In the genomic region with DNA sequence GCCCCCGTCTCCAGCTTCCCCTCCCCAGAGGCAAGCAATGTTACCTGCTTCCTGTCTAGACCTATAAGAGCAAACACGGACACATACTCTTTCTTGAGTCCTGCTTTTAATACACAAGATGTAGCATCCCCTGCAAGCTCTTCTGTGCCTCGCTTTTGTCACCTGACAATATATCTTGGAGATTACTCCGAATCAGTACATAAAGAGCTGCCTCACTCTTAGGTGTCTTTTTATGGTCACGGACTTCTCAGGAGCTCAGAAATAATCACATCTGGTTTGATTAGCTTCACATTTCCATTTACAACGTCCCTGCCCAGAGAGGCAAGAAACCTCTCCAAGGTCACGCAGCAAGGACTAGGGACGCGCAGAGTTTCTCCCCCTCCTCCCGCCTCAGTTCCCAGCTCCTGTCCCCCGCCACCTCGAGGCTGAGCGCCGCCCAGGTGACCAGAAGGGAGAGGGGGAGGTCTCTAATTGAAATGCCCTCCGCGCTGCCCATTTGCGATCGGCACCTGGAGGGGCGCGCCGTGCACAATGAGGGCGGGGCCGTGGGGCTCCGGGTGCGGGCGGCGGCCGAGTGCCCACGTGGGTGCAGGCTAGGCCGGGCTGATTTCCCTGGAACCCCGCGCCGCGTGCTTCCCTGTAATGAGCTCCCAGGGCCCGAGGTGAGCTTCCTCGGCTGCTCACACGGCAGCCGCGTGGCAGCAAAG, we compare ENCODE assay signal across 11 cellular contexts. TPM values are rescaled to one million over a fixed set of nuclear protein-coding genes. Genes with fewer than 3 reads are reported as not detected.
DNase-seq lines count a peak whose midpoint lies in the region; ATAC-seq and TF ChIP-seq lines count a peak whose summit lies in the region.
"Had no signal": no experiment of that assay in that cellular context is flagged by ENCODE, and none has a peak within 500 bp of the region (broad histone marks: within the 10 kb centered on the region; RNA-seq: fewer than 3 reads in every experiment).

No MANE protein-coding gene starts in this region.

- peaks cover 38% of the 10 kb centered on the region for H3K27me3 Mint-ChIP-seq in activated CD8-positive, alpha-beta T cell treated with anti-CD3 and anti-CD28 coated beads, Interleukin-2, amount 10 ng/mL, durations not matched to agents 7 days and 5 days (ENCODE audit: low read depth)

- H3K9me3 Mint-ChIP-seq in activated CD8-positive, alpha-beta T cell treated with anti-CD3 and anti-CD28 coated beads, Interleukin-2, amount 10 ng/mL, durations not matched to agents 7 days and 5 days (ENCODE audit: insufficient read depth), result no peaks in the 10 kb centered on the region
- H3K9me3 Mint-ChIP-seq: T-helper 1 cell treated with Interleukin-12 subunit alpha and Interleukin-12 subunit beta and Interleukin-4 antibody, amounts not matched to agents 30 μg/mL and 1 μg/mL, for 36 hours had no signal

- TF ChIP-seq CTCF in right atrium auricular region (IDR thresholded peaks at IDR 0.05), result no peak
- TF ChIP-seq CTCF in thyroid gland (IDR thresholded peaks at IDR 0.05), result no peak

- H3K27ac Mint-ChIP-seq in activated CD8-positive, alpha-beta T cell treated with anti-CD3 and anti-CD28 coated beads, Interleukin-2, amount 10 ng/mL, durations not matched to agents 7 days and 5 days, result no peak overlapping the region
- H3K27ac Mint-ChIP-seq: T-helper 1 cell treated with Interleukin-12 subunit alpha and Interleukin-12 subunit beta and Interleukin-4 antibody, amounts not matched to agents 30 μg/mL and 1 μg/mL, for 36 hours had no signal

- 11 to 13% methylated on average over 18 to 32 of the region's 39 CpGs for WGBS in thyroid gland, 2 donors

- H3K27ac ChIP-seq in right atrium auricular region (no peak overlapping the region), thyroid gland (no peak overlapping the region)

- DNase-seq in left ventricle myocardium superior (no peak), right atrium auricular region (ENCODE audit: low spot score) (no peak), left lobe of liver (ENCODE audit: low spot score) (no peak), thyroid gland (peak; percentile 6 to 12)
- no peak for DNase-seq in activated CD8-positive, alpha-beta T cell treated with anti-CD3 and anti-CD28 coated beads, Interleukin-2, amount 10 ng/mL, durations not matched to agents 7 days and 5 days
- DNase-seq: NCI-H446 treated with DMSO at 0.1 percent for 48 hours; stimulated activated naive CD4-positive, alpha-beta T cell had no signal

- ATAC-seq in left ventricle myocardium superior, result peak; percentile 41
- peak; percentile 52 for ATAC-seq in activated CD8-positive, alpha-beta T cell treated with anti-CD3 and anti-CD28 coated beads, Interleukin-2, amount 10 ng/mL, durations not matched to agents 7 days and 5 days
- ATAC-seq in left lobe of liver, result peak; percentile 66
- ATAC-seq in HG02678 (IDR thresholded peaks at IDR 0.05; ENCODE audit: unreplicated experiment), result no peak
- no peak for ATAC-seq in GM21381 (IDR thresholded peaks at IDR 0.05; ENCODE audit: unreplicated experiment)
- no peak for ATAC-seq in HG03342 (IDR thresholded peaks at IDR 0.05; ENCODE audit: unreplicated experiment)

- H3K9me3 ChIP-seq in right atrium auricular region (no peaks in the 10 kb centered on the region), thyroid gland (no peaks in the 10 kb centered on the region)

- POLR2A ChIA-PET in activated CD8-positive, alpha-beta T cell treated with anti-CD3 and anti-CD28 coated beads, Interleukin-2, amount 10 ng/mL, durations not matched to agents 7 days and 5 days (lab: Charles Lee), result interaction anchor here (0.8 kb wide), 1 partner anchor 12 kb away, joined by 3 read pairs; no protein-coding TSS in a partner anchor

- no peak for TF ChIP-seq POLR2A in thyroid gland (IDR thresholded peaks at IDR 0.05)

- no peaks in the 10 kb centered on the region for H3K36me3 Mint-ChIP-seq in activated CD8-positive, alpha-beta T cell treated with anti-CD3 and anti-CD28 coated beads, Interleukin-2, amount 10 ng/mL, durations not matched to agents 7 days and 5 days (ENCODE audit: low read depth)

- intact Hi-C loops in left ventricle myocardium superior (cut with micrococcal nuclease) (no loop called here), thyroid gland (cut with DNase I) (no loop called here)

- H3K4me1 Mint-ChIP-seq in activated CD8-positive, alpha-beta T cell treated with anti-CD3 and anti-CD28 coated beads, Interleukin-2, amount 10 ng/mL, durations not matched to agents 7 days and 5 days (ENCODE audit: low read depth), result peaks cover 8% of the 10 kb centered on the region

- peak overlapping the region in 1 of 2 donors; percentile 18 for H3K4me3 ChIP-seq in right atrium auricular region
- H3K4me3 ChIP-seq in thyroid gland (replicated peaks in 1 of 3), result no peak overlapping the region

- CTCF ChIA-PET in activated CD8-positive, alpha-beta T cell treated with anti-CD3 and anti-CD28 coated beads, Interleukin-2, amount 10 ng/mL, durations not matched to agents 7 days and 5 days (lab: Charles Lee), result interaction anchor here (0.8 to 2.3 kb wide), 9 partner anchors 11 to 350 kb away, joined by 3 to 16 read pairs (median 3); a partner anchor contains a TSS

- H3K27me3 ChIP-seq in right atrium auricular region, result no peaks in the 10 kb centered on the region
- no peaks in the 10 kb centered on the region for H3K27me3 ChIP-seq in thyroid gland

- H3K4me3 Mint-ChIP-seq in activated CD8-positive, alpha-beta T cell treated with anti-CD3 and anti-CD28 coated beads, Interleukin-2, amount 10 ng/mL, durations not matched to agents 7 days and 5 days, result no peak overlapping the region
- H3K4me3 Mint-ChIP-seq: T-helper 1 cell treated with Interleukin-12 subunit alpha and Interleukin-12 subunit beta and Interleukin-4 antibody, amounts not matched to agents 30 μg/mL and 1 μg/mL, for 36 hours had no signal

- no peaks in the 10 kb centered on the region for H3K36me3 ChIP-seq in right atrium auricular region
- no peaks in the 10 kb centered on the region for H3K36me3 ChIP-seq in thyroid gland

- H3K4me1 ChIP-seq in right atrium auricular region (peaks cover 0 to 7% of the 10 kb centered on the region in 2 donors), thyroid gland (peaks cover 7 to 10% of the 10 kb centered on the region in 2 donors)

RNA-seq across cellular contexts. Expression of a gene that starts 13.8 kb away (rescaled TPM):
- total RNA-seq in left ventricle myocardium superior (not detected), right atrium auricular region (under 1 TPM in 1 of 2 donors, not detected in 1; 0.35 TPM), left lobe of liver (not detected), thyroid gland (not detected)
- total RNA-seq in activated CD8-positive, alpha-beta T cell treated with anti-CD3 and anti-CD28 coated beads, Interleukin-2, amount 10 ng/mL, durations not matched to agents 7 days and 5 days, result not detected

RNA-seq across cellular contexts. Expression of a gene that starts 23.3 kb away (rescaled TPM):
- total RNA-seq in left ventricle myocardium superior (0.59 TPM), right atrium auricular region (under 1 TPM; 0.37 to 0.79 TPM), left lobe of liver (324 TPM), thyroid gland (1 to 10 TPM in 1 of 4 donors, under 1 TPM in 2, not detected in 1; 0.58 to 1.7 (median 0.93) TPM)
- total RNA-seq in activated CD8-positive, alpha-beta T cell treated with anti-CD3 and anti-CD28 coated beads, Interleukin-2, amount 10 ng/mL, durations not matched to agents 7 days and 5 days, result 1 to 10 TPM in 1 of 2 experiments, under 1 TPM in 1; 0.53 to 1.5 TPM

Comparison
In these comparisons a context has a peak if more than half of its experiments do, and no peak if none do; other contexts are left out.
1. ATAC-seq: peak in left ventricle myocardium superior (single experiment), activated CD8-positive, alpha-beta T cell treated with anti-CD3 and anti-CD28 coated beads, Interleukin-2, amount 10 ng/mL, durations not matched to agents 7 days and 5 days (single experiment) and left lobe of liver (single experiment); none in HG02678 (single experiment), GM21381 (single experiment) and HG03342 (single experiment).
2. DNase-seq: peak in thyroid gland (2 of 2); none in left ventricle myocardium superior (single experiment), right atrium auricular region (single experiment), activated CD8-positive, alpha-beta T cell treated with anti-CD3 and anti-CD28 coated beads, Interleukin-2, amount 10 ng/mL, durations not matched to agents 7 days and 5 days (single experiment) and left lobe of liver (single experiment).
3. RNA of a gene that starts 23.3 kb away (total RNA-seq): 324 TPM in left lobe of liver (single experiment); 0.53 to 1.5 TPM in activated CD8-positive, alpha-beta T cell treated with anti-CD3 and anti-CD28 coated beads, Interleukin-2, amount 10 ng/mL, durations not matched to agents 7 days and 5 days, 0.58 to 1.7 TPM in thyroid gland, 0.37 to 0.79 TPM in right atrium auricular region and 0.59 TPM in left ventricle myocardium superior (single experiment); every median in the first group is over 100 times any median in the second.